Comparison of ENCODE assay signal across 1 cellular context in genomic region chr4:64767547-64767946, GRCh38.
TF ChIP-seq lines count a peak whose summit lies in the region.

No MANE protein-coding gene starts in this region.

TF ChIP-seq in GM23338, 12 proteins besides CTCF, POLR2A, EP300 and RAD21:
- TF ChIP-seq ZNF462 (CRISPR knock-in tag; IDR thresholded peaks at IDR 0.05) (no peak), CREB1 (CRISPR knock-in tag; IDR thresholded peaks at IDR 0.05; ENCODE audit: low read depth) (no peak), REST (IDR thresholded peaks at IDR 0.05; ENCODE audit: unreplicated experiment) (no peak), NANOG (IDR thresholded peaks at IDR 0.05; ENCODE audit: borderline replicate concordance) (no peak)
